In genomic region chr11:47524200-47524874, GRCh38 we compare ENCODE assay signal across 1 cellular context.
A peak's percentile ranks its signal among the peaks of the same experiment; 100 is the strongest.
TF ChIP-seq lines count a peak whose summit lies in the region.

No MANE protein-coding gene starts in this region.

TF ChIP-seq in HepG2, 621 proteins besides CTCF, POLR2A, EP300 and RAD21:
- TF ChIP-seq ZNF687 (CRISPR knock-in tag; IDR thresholded peaks at IDR 0.05), result peak; percentile 24; the same call in 1 of the 2 replicates
- TF ChIP-seq RORA (CRISPR knock-in tag; IDR thresholded peaks at IDR 0.05), result no peak
- TF ChIP-seq FOXM1 (CRISPR knock-in tag; IDR thresholded peaks at IDR 0.05), result no peak
- TF ChIP-seq XRCC5 (optimal IDR thresholded peaks at IDR 0.05; ENCODE audit: low read length), result peak; percentile 40
- peak; percentile 60 for TF ChIP-seq ZNF768 (CRISPR knock-in tag; IDR thresholded peaks at IDR 0.05)
- no peak for TF ChIP-seq PRMT3 (CRISPR knock-in tag; IDR thresholded peaks at IDR 0.05; ENCODE audit: borderline replicate concordance, low read depth)
